ENCODE assay signal across 9 cellular contexts in genomic region chr1:98991127-98992003, GRCh38. TPM values are rescaled to one million over a fixed set of nuclear protein-coding genes. Genes with fewer than 3 reads are reported as not detected.
DNase-seq lines count a peak whose midpoint lies in the region; ATAC-seq and TF ChIP-seq lines count a peak whose summit lies in the region.
"Had no signal": no experiment of that assay in that cellular context is flagged by ENCODE, and none has a peak within 500 bp of the region (broad histone marks: within the 10 kb centered on the region; RNA-seq: fewer than 3 reads in every experiment).

No MANE protein-coding gene starts in this region.

- H3K27me3 ChIP-seq in HUES64 (ENCODE audit: insufficient read depth, low read length) = no peaks in the 10 kb centered on the region

- 65% methylated on average over 4 of the region's 4 CpGs for WGBS in HUES64

- H3K9ac ChIP-seq in HUES64 (ENCODE audit: low read depth, low read length) = no peak overlapping the region

- ATAC-seq in GM18868 (IDR thresholded peaks at IDR 0.05; ENCODE audit: unreplicated experiment) (peak; percentile 75), GM21717 (IDR thresholded peaks at IDR 0.05; ENCODE audit: unreplicated experiment) (no peak)

- no peaks in the 10 kb centered on the region for H3K36me3 ChIP-seq in HUES64 (ENCODE audit: insufficient read depth, low read length)

- no peak overlapping the region for H3K27ac ChIP-seq in C4-2B
- H3K27ac ChIP-seq in HUES64 (ENCODE audit: low read depth, low read length) = peak overlapping the region; percentile 23; the same call in 1 of the 2 replicates

- TF ChIP-seq CTCF in C4-2B (conservative IDR thresholded peaks at IDR 0.05) = peak; percentile 78

- peaks cover 23% of the 10 kb centered on the region for H3K4me1 ChIP-seq in HUES64 (ENCODE audit: insufficient read depth, low read length)

- H3K9me3 ChIP-seq in HUES64 (ENCODE audit: insufficient read depth, low read depth, low read length) = no peaks in the 10 kb centered on the region

- H3K4me3 ChIP-seq in HUES64 (ENCODE audit: low read length) = no peak overlapping the region
- H3K4me3 ChIP-seq in skeletal muscle cell (ENCODE audit: low read depth, low read length) = no peak overlapping the region

- DNase-seq in astrocyte of the hippocampus (ENCODE audit: low read depth, low spot score) (peak; percentile 75), skeletal muscle cell (ENCODE audit: low read depth) (peak; percentile 92), GM19240 (ENCODE audit: insufficient read length, low spot score) (no peak), NOMO-1 treated with dmso at 0.1 percent for 144 hours (lab: John Stamatoyannopoulos, UW; ENCODE audit: unreplicated experiment) (no peak)

RNA-seq across cellular contexts. Expression of gene PLPPR5, which starts 13.3 kb away (rescaled TPM):
- polyA plus RNA-seq in HUES64 (2013, experiment 1 of 2) = 1.3 TPM
- polyA plus RNA-seq in HUES64 (2013, experiment 2 of 2) = 1.5 TPM
- polyA plus RNA-seq: liver had no signal

Comparison
In these comparisons a context has a peak if more than half of its experiments do, and no peak if none do; other contexts are left out.
1. DNase-seq: peak in astrocyte of the hippocampus (single experiment) and skeletal muscle cell (single experiment); none in GM19240 (single experiment) and NOMO-1 treated with dmso at 0.1 percent for 144 hours (single experiment).